1 cellular context compared by ENCODE assay signal in the genomic region with DNA sequence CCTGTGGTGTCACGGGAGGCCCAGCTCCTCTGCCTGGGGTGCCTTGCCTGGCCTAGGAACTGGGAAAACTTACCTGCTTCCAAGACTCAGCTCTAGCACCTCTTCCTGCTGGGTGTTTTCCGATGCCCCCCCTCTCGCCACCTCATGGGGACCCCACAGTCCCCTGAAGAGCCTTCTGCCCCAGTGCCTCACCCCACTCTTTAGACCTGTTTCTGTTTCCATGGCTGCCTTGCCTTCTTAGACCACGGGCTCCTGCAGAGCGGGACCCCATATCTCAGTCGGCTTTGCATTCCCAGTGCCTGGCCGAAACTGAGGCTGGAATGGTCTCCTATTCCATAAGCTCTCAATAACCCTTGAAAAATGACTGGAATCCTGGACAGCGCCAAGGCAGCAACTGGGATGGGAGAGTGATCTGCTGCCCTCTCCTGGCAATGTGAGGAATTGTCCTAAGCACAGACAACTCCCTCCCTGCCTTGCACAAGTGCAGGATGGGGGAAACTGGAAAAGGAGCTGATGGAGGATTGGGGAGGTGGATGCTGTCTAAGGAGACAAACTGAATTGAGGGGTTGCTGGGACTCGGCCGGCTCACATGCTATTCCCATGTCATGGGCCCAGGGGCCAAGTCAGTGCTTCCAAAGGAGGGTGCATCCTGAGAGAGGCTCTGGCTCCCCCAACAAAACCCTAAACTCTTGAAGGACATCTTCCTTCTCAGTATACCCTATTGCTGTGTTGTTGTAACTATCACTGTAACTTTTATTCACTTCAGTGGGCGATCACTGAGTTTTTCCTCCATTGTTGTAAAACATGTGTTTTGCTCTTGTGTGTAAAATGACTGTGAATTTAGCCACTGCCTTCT.
TF ChIP-seq lines count a peak whose summit lies in the region.

No MANE protein-coding gene starts in this region.

TF ChIP-seq in H1, 55 proteins besides CTCF, POLR2A, EP300 and RAD21 (continued from another document):
- no peak for TF ChIP-seq KDM4A (IDR thresholded peaks at IDR 0.05; ENCODE audit: low read depth, low read length, severe bottlenecking)
- no peak for TF ChIP-seq BACH1 (IDR thresholded peaks at IDR 0.05; ENCODE audit: low read length)
- TF ChIP-seq CREB1 (IDR thresholded peaks at IDR 0.05) = no peak
- TF ChIP-seq POLR2AphosphoS5 (IDR thresholded peaks at IDR 0.05; ENCODE audit: low read depth, low read length) = no peak
